9 cellular contexts compared by ENCODE assay signal in genomic region chr6:29926795-29927427, GRCh38. TPM values are rescaled to one million over a fixed set of nuclear protein-coding genes. Genes with fewer than 3 reads are reported as not detected.
A peak's percentile ranks its signal among the peaks of the same experiment; 100 is the strongest.
DNase-seq lines count a peak whose midpoint lies in the region; ATAC-seq, FAIRE-seq and TF ChIP-seq lines count a peak whose summit lies in the region.
"Had no signal": no experiment of that assay in that cellular context is flagged by ENCODE, and none has a peak within 500 bp of the region (broad histone marks: within the 10 kb centered on the region; RNA-seq: fewer than 3 reads in every experiment).

No MANE protein-coding gene starts in this region.

- H3K27me3 ChIP-seq in right lobe of liver: no peaks in the 10 kb centered on the region

- TF ChIP-seq CTCF in A549 (IDR thresholded peaks at IDR 0.05) (no peak), right lobe of liver (IDR thresholded peaks at IDR 0.05) (no peak)

- intact Hi-C loops in right lobe of liver (cut with DNase I): no loop called here

- TF ChIP-seq RAD21 in A549 (conservative IDR thresholded peaks at IDR 0.05 in 1 of 2, IDR thresholded peaks at IDR 0.05 in 1 of 2): no peak

- CTCF ChIA-PET in A549 (lab: Yijun Ruan, JAX): no interaction called here

- peak; percentile 9 to 18 for DNase-seq in A549 (ENCODE audit: low read depth in 1 of 2, low spot score in 1 of 2)
- peak; percentile 36 for DNase-seq in LHCN-M2 (ENCODE audit: low read depth)
- peak; percentile 71 to 90 for DNase-seq in activated CD4-positive, alpha-beta T cell treated with anti-CD3 and anti-CD28 coated beads for 4 hours
- DNase-seq in right lobe of liver: peak; percentile 68 to 88 (median 87)
- DNase-seq in stimulated activated CD8-positive, alpha-beta memory T cell treated with anti-CD3 and anti-CD28 coated beads, Interleukin-12 subunit alpha, Interleukin-12 subunit beta, amount 100 ng/mL, for 24 hours (ENCODE audit: extremely low read depth): peak; percentile 58
- no peak for DNase-seq in NCI-H345 (lab: John Stamatoyannopoulos, UW)

- peak overlapping the region; percentile 68 for H3K4me2 ChIP-seq in A549

- no peaks in the 10 kb centered on the region for H3K9me3 ChIP-seq in A549
- H3K9me3 ChIP-seq in right lobe of liver: no peaks in the 10 kb centered on the region

- H3K4me1 ChIP-seq in A549 (no peaks in the 10 kb centered on the region), right lobe of liver (peaks cover 0 to 10% (median 0%) of the 10 kb centered on the region in 4 donors)

- peak overlapping the region; percentile 38 for H3K4me3 ChIP-seq in A549
- peak overlapping the region; percentile 63 to 70 (median 66) for H3K4me3 ChIP-seq in right lobe of liver

- H3K36me3 ChIP-seq in right lobe of liver: no peaks in the 10 kb centered on the region

- H3K27ac ChIP-seq in A549 (peak overlapping the region in 1 of 2 experiments; percentile 72; a peak in 3 of 6 replicates), cingulate gyrus (ENCODE audit: low read depth, low read length) (peak overlapping the region; percentile 76), right lobe of liver (peak overlapping the region; percentile 90 to 96 (median 96))
- H3K27ac ChIP-seq: C4-2B had no signal

- POLR2A ChIA-PET in A549 (lab: Yijun Ruan, JAX): no interaction called here

- WGBS in A549 (ENCODE audit: missing lambda C conversion rate): 69% methylated on average over 8 of the region's 54 CpGs
- 60% methylated on average over 1 of the region's 54 CpGs for WGBS in right lobe of liver (ENCODE audit: insufficient coverage, low coverage, low lambda C conversion rate, missing lambda C conversion rate)

- peak; percentile 67 to 87 for ATAC-seq in A549
- ATAC-seq in GM19372 (IDR thresholded peaks at IDR 0.05; ENCODE audit: low read depth, unreplicated experiment): peak; percentile 64
- peak; percentile 79 to 88 (median 84) for ATAC-seq in right lobe of liver

- FAIRE-seq in A549 (lab: Jason Lieb, UNC): no peak

- TF ChIP-seq EP300 in A549 (IDR thresholded peaks at IDR 0.05): no peak

- no peak for TF ChIP-seq POLR2A in A549 (IDR thresholded peaks at IDR 0.05; ENCODE audit: low read length)
- peak; percentile 62 for TF ChIP-seq POLR2A in right lobe of liver (IDR thresholded peaks at IDR 0.05)

TF ChIP-seq in A549, 52 proteins besides CTCF, POLR2A, EP300 and RAD21:
- TF ChIP-seq HMGXB4 (CRISPR knock-in tag; IDR thresholded peaks at IDR 0.05; ENCODE audit: borderline replicate concordance) (no peak), EHMT2 (IDR thresholded peaks at IDR 0.05; ENCODE audit: low read depth) (no peak), CHD4 (IDR thresholded peaks at IDR 0.05; ENCODE audit: borderline replicate concordance) (no peak), GATA3 (IDR thresholded peaks at IDR 0.05; ENCODE audit: borderline replicate concordance) (no peak), KDM1A (IDR thresholded peaks at IDR 0.05; ENCODE audit: low read depth) (no peak), CHD2 (IDR thresholded peaks at IDR 0.05; ENCODE audit: low read length, partially characterized antibody) (no peak), RNF2 (IDR thresholded peaks at IDR 0.05; ENCODE audit: borderline replicate concordance, low read depth) (no peak), HOXB13 (CRISPR knock-in tag; IDR thresholded peaks at IDR 0.05; ENCODE audit: low read depth) (no peak), ZC3H11A (IDR thresholded peaks at IDR 0.05) (no peak), CBX8 (IDR thresholded peaks at IDR 0.05) (no peak), MAX (IDR thresholded peaks at IDR 0.05) (no peak), PBX3 (IDR thresholded peaks at IDR 0.05) (no peak), NFE2L2 (conservative IDR thresholded peaks at IDR 0.05; ENCODE audit: low read length) (no peak), MAZ (IDR thresholded peaks at IDR 0.05; ENCODE audit: borderline replicate concordance, low read depth, low read length) (no peak), HOXA7 (CRISPR knock-in tag; IDR thresholded peaks at IDR 0.05) (no peak), NR3C1 (IDR thresholded peaks at IDR 0.05) (no peak)

RNA-seq across cellular contexts. Expression of gene HLA-A, which starts 15.4 kb away (rescaled TPM):
- polyA plus RNA-seq in A549 (2011; rRNA removed): 78.8 and 86.5 TPM in 2 replicates
- polyA plus RNA-seq in A549 (2012; cell fraction: cytosol; rRNA removed): 93.3 and 97.8 TPM in 2 replicates
- 206 and 211 TPM in 2 replicates for polyA plus RNA-seq in A549 (2012; cell fraction: nucleus; rRNA removed)
- polyA plus RNA-seq in A549 (2017; fragmentation: RNase III; extraction: RNeasy Plus Mini Kit Qiagen cat#74134 plus additional on column Dnase treatment): 81.8 to 95.0 TPM (median 90.7 TPM) in 3 replicates
- polyA minus RNA-seq in A549 (2011; rRNA and poly(A)+ RNA removed): 49.3 and 51.5 TPM in 2 replicates
- total RNA-seq in LHCN-M2 (2014; rRNA removed): 412 and 438 TPM in 2 replicates
- polyA plus RNA-seq in LHCN-M2 (2012): 309 TPM
- 100 to 1,000 TPM; 107 to 561 (median 406) TPM for total RNA-seq in right lobe of liver
